ENCODE assay signal across 39 cellular contexts in the genomic region with DNA sequence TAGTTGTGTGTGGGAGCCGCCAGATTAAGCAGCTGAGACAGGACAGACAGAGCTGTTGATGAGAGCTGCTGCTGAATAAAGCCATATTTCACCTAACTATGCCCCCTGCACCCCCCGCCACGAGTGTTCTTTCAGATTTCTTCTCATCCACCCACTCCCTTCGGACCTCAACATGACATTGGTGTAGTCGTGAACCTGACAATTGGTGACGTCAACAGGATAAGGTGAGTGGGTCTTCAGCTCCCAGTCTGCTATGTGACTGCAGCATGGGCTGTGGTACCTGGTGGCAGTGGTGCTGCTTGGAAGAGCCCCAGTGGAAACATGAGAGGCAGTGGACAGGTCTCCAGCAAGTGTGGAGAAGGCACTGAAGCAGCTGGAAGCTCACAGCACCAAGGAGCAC. TPM values are rescaled to one million over a fixed set of nuclear protein-coding genes. Genes with fewer than 3 reads are reported as not detected.
"Had no signal": no experiment of that assay in that cellular context is flagged by ENCODE, and none has a peak within 500 bp of the region (broad histone marks: within the 10 kb centered on the region; RNA-seq: fewer than 3 reads in every experiment).

No MANE protein-coding gene starts in this region.

- H3K9me3 ChIP-seq: ascending aorta had no signal

- H3K4me3 Mint-ChIP-seq: activated CD4-positive, alpha-beta memory T cell treated with anti-CD3 and anti-CD28 coated beads for 36 hours; activated CD4-positive, alpha-beta T cell treated with anti-CD3 and anti-CD28 coated beads, Interleukin-2, amount 10 ng/mL, durations not matched to agents 24 days and 14 days; activated CD8-positive, alpha-beta T cell treated with anti-CD3 and anti-CD28 coated beads for 36 hours; activated naive CD4-positive, alpha-beta T cell treated with anti-CD3 and anti-CD28 coated beads, Interleukin-2, amount 10 ng/mL, durations not matched to agents 7 days and 5 days; activated naive CD4-positive, alpha-beta T cell treated with anti-CD3 and anti-CD28 coated beads, Interleukin-2, amount 50 U/mL, for 24 hours; activated naive CD8-positive, alpha-beta T cell; activated naive CD8-positive, alpha-beta T cell treated with anti-CD3 and anti-CD28 coated beads, Interleukin-2, amount 10 ng/mL, durations not matched to agents 7 days and 5 days; activated naive CD8-positive, alpha-beta T cell treated with anti-CD3 and anti-CD28 coated beads, Interleukin-2, amount 50 U/mL, for 24 hours; activated T-cell treated with anti-CD3 and anti-CD28 coated beads, Interleukin-2, amount 50 U/mL, for 24 hours; brain; central memory CD8-positive, alpha-beta T cell; T-helper 1 cell treated with Interleukin-12 subunit alpha and Interleukin-12 subunit beta and Interleukin-4 antibody, amounts not matched to agents 30 μg/mL and 1 μg/mL, for 36 hours; T-helper 2 cell treated with Interferon-gamma antibody and Interleukin-4, amounts not matched to agents 5 μg/mL and 100 μg/mL, for 36 hours; WTC11 had no signal

- H3K27me3 Mint-ChIP-seq: activated CD4-positive, alpha-beta memory T cell treated with anti-CD3 and anti-CD28 coated beads for 36 hours; activated CD4-positive, alpha-beta T cell treated with anti-CD3 and anti-CD28 coated beads, Interleukin-2, amount 10 ng/mL, durations not matched to agents 24 days and 14 days; activated CD8-positive, alpha-beta T cell treated with anti-CD3 and anti-CD28 coated beads for 36 hours; activated naive CD4-positive, alpha-beta T cell treated with anti-CD3 and anti-CD28 coated beads, Interleukin-2, amount 10 ng/mL, durations not matched to agents 7 days and 5 days; activated naive CD4-positive, alpha-beta T cell treated with anti-CD3 and anti-CD28 coated beads, Interleukin-2, amount 50 U/mL, for 24 hours; activated naive CD8-positive, alpha-beta T cell; activated naive CD8-positive, alpha-beta T cell treated with anti-CD3 and anti-CD28 coated beads, Interleukin-2, amount 10 ng/mL, durations not matched to agents 7 days and 5 days; activated naive CD8-positive, alpha-beta T cell treated with anti-CD3 and anti-CD28 coated beads, Interleukin-2, amount 50 U/mL, for 24 hours; activated T-cell treated with anti-CD3 and anti-CD28 coated beads, Interleukin-2, amount 50 U/mL, for 24 hours; central memory CD8-positive, alpha-beta T cell had no signal

- FAIRE-seq: bronchial epithelial cell, TTC549 had no signal

- H3K27me3 ChIP-seq: ascending aorta, cardiac muscle cell had no signal

- H3K4me3 ChIP-seq: ascending aorta, cardiac muscle cell had no signal

- H3K9me3 Mint-ChIP-seq: activated naive CD4-positive, alpha-beta T cell treated with anti-CD3 and anti-CD28 coated beads, Interleukin-2, amount 50 U/mL, for 24 hours; brain; WTC11 had no signal

- H3K27ac ChIP-seq: ascending aorta, cardiac muscle cell, VCaP had no signal

- H3K4me1 ChIP-seq: ascending aorta had no signal

- ATAC-seq: activated CD4-positive, CD25-positive, alpha-beta regulatory T cell treated with anti-CD3 and anti-CD28 coated beads, Interleukin-2, amount 50 U/mL, for 24 hours; activated CD8-positive, alpha-beta T cell treated with anti-CD3 and anti-CD28 coated beads for 36 hours; activated naive CD8-positive, alpha-beta T cell treated with anti-CD3 and anti-CD28 coated beads, Interleukin-2, amount 50 U/mL, for 24 hours; WTC11 had no signal

- H3K27ac Mint-ChIP-seq: activated CD4-positive, alpha-beta memory T cell treated with anti-CD3 and anti-CD28 coated beads for 36 hours; activated CD4-positive, alpha-beta T cell treated with anti-CD3 and anti-CD28 coated beads, Interleukin-2, amount 10 ng/mL, durations not matched to agents 24 days and 14 days; activated CD8-positive, alpha-beta T cell treated with anti-CD3 and anti-CD28 coated beads for 36 hours; activated naive CD4-positive, alpha-beta T cell treated with anti-CD3 and anti-CD28 coated beads, Interleukin-2, amount 10 ng/mL, durations not matched to agents 7 days and 5 days; activated naive CD4-positive, alpha-beta T cell treated with anti-CD3 and anti-CD28 coated beads, Interleukin-2, amount 50 U/mL, for 24 hours; activated naive CD8-positive, alpha-beta T cell; activated naive CD8-positive, alpha-beta T cell treated with anti-CD3 and anti-CD28 coated beads, Interleukin-2, amount 10 ng/mL, durations not matched to agents 7 days and 5 days; activated naive CD8-positive, alpha-beta T cell treated with anti-CD3 and anti-CD28 coated beads, Interleukin-2, amount 50 U/mL, for 24 hours; activated T-cell treated with anti-CD3 and anti-CD28 coated beads, Interleukin-2, amount 50 U/mL, for 24 hours; activated T-helper 2 cell treated with anti-CD3 and anti-CD28 coated beads, Interferon-gamma antibody, Interleukin-2, Interleukin-4, amounts not matched to agents 10 μg/mL and 5 μg/mL and 100 μg/mL, durations not matched to agents 14 hours and 24 hours and 36 hours; brain; T-helper 1 cell treated with Interleukin-12 subunit alpha and Interleukin-12 subunit beta and Interleukin-4 antibody, amounts not matched to agents 30 μg/mL and 1 μg/mL, for 36 hours; T-helper 2 cell treated with Interferon-gamma antibody and Interleukin-4, amounts not matched to agents 5 μg/mL and 100 μg/mL, for 36 hours; WTC11 had no signal

- DNase-seq: activated CD4-positive, alpha-beta memory T cell treated with anti-CD3 and anti-CD28 coated beads for 36 hours; activated CD4-positive, alpha-beta T cell treated with anti-CD3 and anti-CD28 coated beads for 4 hours; activated CD4-positive, alpha-beta T cell treated with anti-CD3 and anti-CD28 coated beads, Interleukin-2, amount 10 ng/mL, durations not matched to agents 24 days and 14 days; activated CD4-positive, alpha-beta T cell treated with anti-CD3 and anti-CD28 coated beads, Interleukin-2, amount 50 U/mL, for 1 hour; activated CD4-positive, alpha-beta T cell treated with anti-CD3 and anti-CD28 coated beads, Interleukin-2, amount 50 U/mL, for 4 hours; activated CD4-positive, CD25-positive, alpha-beta regulatory T cell; activated CD8-positive, alpha-beta memory T cell treated with anti-CD3 and anti-CD28 coated beads, Interleukin-2, amount 50 U/mL, for 48 hours; activated CD8-positive, alpha-beta T cell treated with anti-CD3 and anti-CD28 coated beads for 36 hours; activated effector memory CD4-positive, alpha-beta T cell treated with Interleukin-2 at 50 U/mL for 16 hours; activated gamma-delta T cell; activated naive CD4-positive, alpha-beta T cell treated with anti-CD3 and anti-CD28 coated beads, Interleukin-2, amount 10 ng/mL, durations not matched to agents 7 days and 5 days; activated naive CD4-positive, alpha-beta T cell treated with Interleukin-2 at 50 U/mL for 16 hours; activated naive CD8-positive, alpha-beta T cell treated with anti-CD3 and anti-CD28 coated beads, Interleukin-2, amount 10 ng/mL, durations not matched to agents 7 days and 5 days; activated naive CD8-positive, alpha-beta T cell treated with anti-CD3 and anti-CD28 coated beads, Interleukin-2, amount 50 U/mL, for 24 hours; activated T-cell treated with anti-CD3 and anti-CD28 coated beads, Interleukin-2, amount 50 U/mL, for 24 hours; activated T-cell treated with anti-CD3 and anti-CD28 coated beads, Interleukin-2, amount 50 U/mL, for 48 hours; amygdala; anterior cingulate cortex; caudate nucleus; cerebellar nuclear complex; SW 1271; T-helper 1 cell; T-helper 2 cell; T-helper 9 cell had no signal

- H3K4me1 Mint-ChIP-seq: activated CD4-positive, alpha-beta T cell treated with anti-CD3 and anti-CD28 coated beads, Interleukin-2, amount 10 ng/mL, durations not matched to agents 24 days and 14 days; activated naive CD4-positive, alpha-beta T cell treated with anti-CD3 and anti-CD28 coated beads, Interleukin-2, amount 10 ng/mL, durations not matched to agents 7 days and 5 days; activated naive CD4-positive, alpha-beta T cell treated with anti-CD3 and anti-CD28 coated beads, Interleukin-2, amount 50 U/mL, for 24 hours; activated naive CD8-positive, alpha-beta T cell treated with anti-CD3 and anti-CD28 coated beads, Interleukin-2, amount 10 ng/mL, durations not matched to agents 7 days and 5 days; activated naive CD8-positive, alpha-beta T cell treated with anti-CD3 and anti-CD28 coated beads, Interleukin-2, amount 50 U/mL, for 24 hours; central memory CD8-positive, alpha-beta T cell had no signal

- H3K36me3 Mint-ChIP-seq: activated CD4-positive, alpha-beta memory T cell treated with anti-CD3 and anti-CD28 coated beads for 36 hours; activated naive CD4-positive, alpha-beta T cell treated with anti-CD3 and anti-CD28 coated beads, Interleukin-2, amount 10 ng/mL, durations not matched to agents 7 days and 5 days; activated naive CD4-positive, alpha-beta T cell treated with anti-CD3 and anti-CD28 coated beads, Interleukin-2, amount 50 U/mL, for 24 hours; activated naive CD8-positive, alpha-beta T cell; activated naive CD8-positive, alpha-beta T cell treated with anti-CD3 and anti-CD28 coated beads, Interleukin-2, amount 10 ng/mL, durations not matched to agents 7 days and 5 days; brain; WTC11 had no signal

- H3K36me3 ChIP-seq: ascending aorta, cardiac muscle cell had no signal

RNA-seq across cellular contexts. Expression of gene KCNA4, which starts 28.3 kb away (rescaled TPM):
- total RNA-seq: activated CD4-positive, alpha-beta memory T cell treated with anti-CD3 and anti-CD28 coated beads for 36 hours; activated CD4-positive, alpha-beta T cell treated with anti-CD3 and anti-CD28 coated beads, Interleukin-2, amount 10 ng/mL, durations not matched to agents 24 days and 14 days; activated CD8-positive, alpha-beta memory T cell treated with anti-CD3 and anti-CD28 coated beads for 36 hours; activated CD8-positive, alpha-beta T cell treated with anti-CD3 and anti-CD28 coated beads for 36 hours; activated naive CD8-positive, alpha-beta T cell treated with anti-CD3 and anti-CD28 coated beads, Interleukin-2, amount 10 ng/mL, durations not matched to agents 7 days and 5 days; activated T-helper 2 cell treated with anti-CD3 and anti-CD28 coated beads, Interferon-gamma antibody, Interleukin-2, Interleukin-4, amounts not matched to agents 10 μg/mL and 5 μg/mL and 100 μg/mL, durations not matched to agents 14 hours and 24 hours and 36 hours; bronchial epithelial cell; WTC11 had no signal
